1 cellular context compared by ENCODE assay signal in genomic region chr12:613996-614726, GRCh38.
TF ChIP-seq lines count a peak whose summit lies in the region.

No MANE protein-coding gene starts in this region.

TF ChIP-seq in HepG2, 621 proteins besides CTCF, POLR2A, EP300 and RAD21 (continued from another document):
- TF ChIP-seq, protein P1, sequence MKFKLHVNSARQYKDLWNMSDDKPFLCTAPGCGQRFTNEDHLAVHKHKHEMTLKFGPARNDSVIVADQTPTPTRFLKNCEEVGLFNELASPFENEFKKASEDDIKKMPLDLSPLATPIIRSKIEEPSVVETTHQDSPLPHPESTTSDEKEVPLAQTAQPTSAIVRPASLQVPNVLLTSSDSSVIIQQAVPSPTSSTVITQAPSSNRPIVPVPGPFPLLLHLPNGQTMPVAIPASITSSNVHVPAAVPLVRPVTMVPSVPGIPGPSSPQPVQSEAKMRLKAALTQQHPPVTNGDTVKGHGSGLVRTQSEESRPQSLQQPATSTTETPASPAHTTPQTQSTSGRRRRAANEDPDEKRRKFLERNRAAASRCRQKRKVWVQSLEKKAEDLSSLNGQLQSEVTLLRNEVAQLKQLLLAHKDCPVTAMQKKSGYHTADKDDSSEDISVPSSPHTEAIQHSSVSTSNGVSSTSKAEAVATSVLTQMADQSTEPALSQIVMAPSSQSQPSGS (CRISPR knock-in tag; IDR thresholded peaks at IDR 0.05) = no peak
- TF ChIP-seq SOX6 (IDR thresholded peaks at IDR 0.05) (no peak), SOX6 (CRISPR knock-in tag; IDR thresholded peaks at IDR 0.05) (peak; percentile 51), ZBTB38 (CRISPR knock-in tag; IDR thresholded peaks at IDR 0.05) (peak; percentile 93), DMAP1 (CRISPR knock-in tag; IDR thresholded peaks at IDR 0.05) (no peak), THAP11 (CRISPR knock-in tag; IDR thresholded peaks at IDR 0.05) (peak; percentile 38; the same call in 1 of the 2 replicates), ZFP37 (CRISPR knock-in tag; IDR thresholded peaks at IDR 0.05; ENCODE audit: borderline replicate concordance) (0 out of 2 replicates have a peak, but pooled peaks have one; percentile 19), MYC (CRISPR knock-in tag; IDR thresholded peaks at IDR 0.05; ENCODE audit: borderline replicate concordance) (0 out of 2 replicates have a peak, but pooled peaks have one; percentile 28), SPEN (CRISPR knock-in tag; IDR thresholded peaks at IDR 0.05; ENCODE audit: low read depth) (peak; percentile 53; the same call in 1 of the 2 replicates), ZBTB33 (CRISPR knock-in tag; IDR thresholded peaks at IDR 0.05) (peak; percentile 95), YY1 (IDR thresholded peaks at IDR 0.05; ENCODE audit: insufficient read depth, insufficient replicate concordance, low read depth, low read length) (no peak), JARID2 (CRISPR knock-in tag; IDR thresholded peaks at IDR 0.05; ENCODE audit: insufficient replicate concordance) (no peak), ZNF724P (CRISPR knock-in tag; IDR thresholded peaks at IDR 0.05; ENCODE audit: borderline replicate concordance) (peak; percentile 61; the same call in 1 of the 2 replicates), ZMAT3 (CRISPR knock-in tag; conservative IDR thresholded peaks at IDR 0.05) (0 out of 2 replicates have a peak, but pooled peaks have one; percentile 35), ZNF629 (CRISPR knock-in tag; conservative IDR thresholded peaks at IDR 0.05) (no peak), RFXAP (CRISPR knock-in tag; IDR thresholded peaks at IDR 0.05; ENCODE audit: borderline replicate concordance) (no peak), ELF3 (CRISPR knock-in tag; IDR thresholded peaks at IDR 0.05) (no peak), CBFB (CRISPR knock-in tag; IDR thresholded peaks at IDR 0.05) (no peak), ZSCAN25 (CRISPR knock-in tag; IDR thresholded peaks at IDR 0.05) (0 out of 2 replicates have a peak, but pooled peaks have one; percentile 54), SCMH1 (CRISPR knock-in tag; IDR thresholded peaks at IDR 0.05; ENCODE audit: borderline replicate concordance) (no peak), TBL1XR1 (IDR thresholded peaks at IDR 0.05; ENCODE audit: borderline replicate concordance, low read length, partially characterized antibody) (no peak)
- TF ChIP-seq, protein P2, sequence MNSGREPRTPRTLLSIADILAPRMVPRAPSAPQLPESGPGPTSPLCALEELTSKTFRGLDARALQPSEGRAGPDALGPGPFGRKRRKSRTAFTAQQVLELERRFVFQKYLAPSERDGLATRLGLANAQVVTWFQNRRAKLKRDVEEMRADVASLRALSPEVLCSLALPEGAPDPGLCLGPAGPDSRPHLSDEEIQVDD (CRISPR knock-in tag; IDR thresholded peaks at IDR 0.05; ENCODE audit: borderline replicate concordance) = no peak
- TF ChIP-seq, protein P3, sequence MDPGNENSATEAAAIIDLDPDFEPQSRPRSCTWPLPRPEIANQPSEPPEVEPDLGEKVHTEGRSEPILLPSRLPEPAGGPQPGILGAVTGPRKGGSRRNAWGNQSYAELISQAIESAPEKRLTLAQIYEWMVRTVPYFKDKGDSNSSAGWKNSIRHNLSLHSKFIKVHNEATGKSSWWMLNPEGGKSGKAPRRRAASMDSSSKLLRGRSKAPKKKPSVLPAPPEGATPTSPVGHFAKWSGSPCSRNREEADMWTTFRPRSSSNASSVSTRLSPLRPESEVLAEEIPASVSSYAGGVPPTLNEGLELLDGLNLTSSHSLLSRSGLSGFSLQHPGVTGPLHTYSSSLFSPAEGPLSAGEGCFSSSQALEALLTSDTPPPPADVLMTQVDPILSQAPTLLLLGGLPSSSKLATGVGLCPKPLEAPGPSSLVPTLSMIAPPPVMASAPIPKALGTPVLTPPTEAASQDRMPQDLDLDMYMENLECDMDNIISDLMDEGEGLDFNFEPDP (CRISPR knock-in tag; conservative IDR thresholded peaks at IDR 0.05) = no peak
- TF ChIP-seq, protein P4, sequence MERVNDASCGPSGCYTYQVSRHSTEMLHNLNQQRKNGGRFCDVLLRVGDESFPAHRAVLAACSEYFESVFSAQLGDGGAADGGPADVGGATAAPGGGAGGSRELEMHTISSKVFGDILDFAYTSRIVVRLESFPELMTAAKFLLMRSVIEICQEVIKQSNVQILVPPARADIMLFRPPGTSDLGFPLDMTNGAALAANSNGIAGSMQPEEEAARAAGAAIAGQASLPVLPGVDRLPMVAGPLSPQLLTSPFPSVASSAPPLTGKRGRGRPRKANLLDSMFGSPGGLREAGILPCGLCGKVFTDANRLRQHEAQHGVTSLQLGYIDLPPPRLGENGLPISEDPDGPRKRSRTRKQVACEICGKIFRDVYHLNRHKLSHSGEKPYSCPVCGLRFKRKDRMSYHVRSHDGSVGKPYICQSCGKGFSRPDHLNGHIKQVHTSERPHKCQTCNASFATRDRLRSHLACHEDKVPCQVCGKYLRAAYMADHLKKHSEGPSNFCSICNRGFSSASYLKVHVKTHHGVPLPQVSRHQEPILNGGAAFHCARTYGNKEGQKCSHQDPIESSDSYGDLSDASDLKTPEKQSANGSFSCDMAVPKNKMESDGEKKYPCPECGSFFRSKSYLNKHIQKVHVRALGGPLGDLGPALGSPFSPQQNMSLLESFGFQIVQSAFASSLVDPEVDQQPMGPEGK (CRISPR knock-in tag; IDR thresholded peaks at IDR 0.05) = 0 out of 2 replicates have a peak, but pooled peaks have one; percentile 32
TF ChIP-seq in HepG2: peak in this region for 25.
